ENCODE assay signal across 24 cellular contexts in genomic region chr19:50908311-50908710, GRCh38. TPM values are rescaled to one million over a fixed set of nuclear protein-coding genes. Genes with fewer than 3 reads are reported as not detected.
"Had no signal": no experiment of that assay in that cellular context is flagged by ENCODE, and none has a peak within 500 bp of the region (broad histone marks: within the 10 kb centered on the region; RNA-seq: fewer than 3 reads in every experiment).

No MANE protein-coding gene starts in this region.

- H3K36me3 Mint-ChIP-seq: naive thymus-derived CD4-positive, alpha-beta T cell; type B pancreatic cell had no signal

- DNase-seq: cortex of kidney; dorsolateral prefrontal cortex; effector CD8-positive, alpha-beta T cell; heart left ventricle; hippocampal formation; kidney glomerular epithelial cell; mammary epithelial cell; naive thymus-derived CD4-positive, alpha-beta T cell; nephron progenitor cell; sigmoid colon; stimulated activated CD4-positive, alpha-beta T cell treated with anti-CD3 and anti-CD28 coated beads, Interleukin-2, amount 100 ng/mL, for 24 hours; stimulated activated naive CD4-positive, alpha-beta T cell had no signal

- ATAC-seq: left lobe of liver; naive thymus-derived CD4-positive, alpha-beta T cell had no signal

- H3K27ac Mint-ChIP-seq: nephron progenitor cell, type B pancreatic cell had no signal

- H3K9me3 ChIP-seq: heart left ventricle, neutrophil, right atrium auricular region had no signal

- H3K4me3 ChIP-seq: heart left ventricle, right atrium auricular region, skin epidermis had no signal

- H3K9me3 Mint-ChIP-seq: nephron progenitor cell, type B pancreatic cell had no signal

- H3K27ac ChIP-seq: dorsolateral prefrontal cortex, heart left ventricle, neutrophil, right atrium auricular region, sigmoid colon, skin epidermis had no signal

- H3K36me3 ChIP-seq: heart left ventricle, neutrophil, right atrium auricular region, sigmoid colon had no signal

RNA-seq across cellular contexts. Expression of gene KLK4, which starts 2.9 kb away (rescaled TPM):
- total RNA-seq: esophagus mucosa; fibroblast of lung; frontal cortex; glomerular endothelial cell; heart left ventricle; left lobe of liver; mammary epithelial cell; mesenteric fat pad; naive thymus-derived CD4-positive, alpha-beta T cell; osteoblast; right atrium auricular region; sigmoid colon had no signal
- polyA plus RNA-seq: fibroblast of lung; heart left ventricle; mammary epithelial cell; naive thymus-derived CD4-positive, alpha-beta T cell had no signal

RNA-seq across cellular contexts. Expression of gene KLK2, which starts 35.1 kb away (rescaled TPM):
- total RNA-seq: esophagus mucosa; fibroblast of lung; frontal cortex; glomerular endothelial cell; heart left ventricle; left lobe of liver; mammary epithelial cell; mesenteric fat pad; naive thymus-derived CD4-positive, alpha-beta T cell; osteoblast; right atrium auricular region; sigmoid colon had no signal
- polyA plus RNA-seq: fibroblast of lung; heart left ventricle; mammary epithelial cell; naive thymus-derived CD4-positive, alpha-beta T cell had no signal

RNA-seq across cellular contexts. Expression of gene KLK5, which starts 44.5 kb away (rescaled TPM):
- total RNA-seq: fibroblast of lung; frontal cortex; glomerular endothelial cell; left lobe of liver; mesenteric fat pad; mononuclear cell; naive thymus-derived CD4-positive, alpha-beta T cell; osteoblast; sigmoid colon had no signal
- polyA plus RNA-seq: heart left ventricle; naive thymus-derived CD4-positive, alpha-beta T cell; sigmoid colon had no signal

RNA-seq across cellular contexts. Expression of gene KLK3, which starts 53.6 kb away (rescaled TPM):
- total RNA-seq: esophagus mucosa; fibroblast of lung; frontal cortex; glomerular endothelial cell; heart left ventricle; left lobe of liver; mammary epithelial cell; mesenteric fat pad; naive thymus-derived CD4-positive, alpha-beta T cell; osteoblast; right atrium auricular region; sigmoid colon had no signal
- polyA plus RNA-seq: fibroblast of lung; heart left ventricle; mammary epithelial cell; naive thymus-derived CD4-positive, alpha-beta T cell had no signal
